In the genomic region with DNA sequence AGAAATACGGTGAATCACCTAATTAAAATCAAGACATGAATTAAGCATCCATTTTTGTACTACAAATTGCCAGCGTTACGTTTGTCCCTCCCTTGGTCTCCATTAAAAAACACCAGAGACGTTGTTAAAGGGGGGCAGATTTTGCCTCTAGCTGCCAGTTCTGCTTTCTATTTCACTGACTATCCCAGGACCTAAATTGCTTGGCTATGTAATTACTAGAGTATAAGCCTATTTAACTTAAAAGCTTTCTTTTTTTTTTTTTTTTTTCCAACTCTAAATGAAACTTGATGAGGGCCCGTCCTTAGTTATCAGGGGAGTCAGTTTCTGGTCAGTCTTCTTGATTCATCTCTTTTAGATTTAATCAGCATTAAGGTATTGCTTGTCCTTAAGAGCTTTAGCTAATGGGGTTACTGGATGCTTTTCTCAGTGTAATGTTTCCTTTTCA, we compare ENCODE assay signal across 8 cellular contexts. TPM values are rescaled to one million over a fixed set of nuclear protein-coding genes. Genes with fewer than 3 reads are reported as not detected.
DNase-seq lines count a peak whose midpoint lies in the region; ATAC-seq, FAIRE-seq and TF ChIP-seq lines count a peak whose summit lies in the region.

No MANE protein-coding gene starts in this region.

- TF ChIP-seq CTCF in H1 (IDR thresholded peaks at IDR 0.05; ENCODE audit: control extremely low read depth in 1 of 3, insufficient read depth in 1 of 3, low read depth in 1 of 3, low read length in 3 of 3) (no peak), natural killer cell (IDR thresholded peaks at IDR 0.05) (no peak)

- TF ChIP-seq RAD21 in H1 (IDR thresholded peaks at IDR 0.05 in 1 of 2, conservative IDR thresholded peaks at IDR 0.05 in 1 of 2; ENCODE audit: low read depth in 2 of 2, low read length in 2 of 2) = no peak

- H3K4me2 ChIP-seq in H1 (ENCODE audit: insufficient read depth in 1 of 2, low read depth in 2 of 2, low read length in 2 of 2) = peak overlapping the region; percentile 87 to 88

- no peak overlapping the region for H4K8ac ChIP-seq in H1 (ENCODE audit: extremely low read depth, insufficient read depth, low read length)

- no peak for DNase-seq in activated naive CD4-positive, alpha-beta T cell treated with anti-CD3 and anti-CD28 coated beads for 36 hours
- DNase-seq in activated naive CD4-positive, alpha-beta T cell treated with anti-CD3 and anti-CD28 coated beads, Interleukin-2, amount 50 U/mL, for 16 hours = no peak
- DNase-seq in RPMI7951 (ENCODE audit: low read depth) (peak; percentile 18), H1 (ENCODE audit: low read depth in 1 of 2, low spot score in 2 of 2) (no peak), natural killer cell (no peak), cortex of kidney (lab: John Stamatoyannopoulos, UW) (no peak), urothelium cell line (ENCODE audit: low spot score) (no peak), COR-L47 (lab: John Stamatoyannopoulos, UW) (no peak)

- H2AFZ ChIP-seq in H1 (ENCODE audit: low read length) = no peak overlapping the region

- no peak overlapping the region for H3K18ac ChIP-seq in H1 (ENCODE audit: extremely low read depth, low read length)

- no peaks in the 10 kb centered on the region for H3K27me3 ChIP-seq in H1 (replicated peaks in 1 of 4; ENCODE audit: control insufficient read depth in 3 of 4, extremely low read depth in 1 of 4, insufficient read depth in 3 of 4, low read length in 3 of 4)

- H3K27ac Mint-ChIP-seq in activated naive CD4-positive, alpha-beta T cell treated with anti-CD3 and anti-CD28 coated beads for 36 hours = peak overlapping the region; percentile 81
- peak overlapping the region; percentile 88 to 98 for H3K27ac Mint-ChIP-seq in natural killer cell

- no peak overlapping the region for H2BK15ac ChIP-seq in H1 (ENCODE audit: low read length)

- H3K23me2 ChIP-seq in H1 (ENCODE audit: low read depth, low read length) = peaks cover 13% of the 10 kb centered on the region

- POLR2A ChIA-PET in H1 (lab: Charles Lee; ENCODE audit: partially characterized antibody) = interaction anchor here (0.6 to 13.4 kb wide), 9 partner anchors 13 to 315 kb away, joined by 3 to 184 read pairs (median 4); no protein-coding TSS in a partner anchor

- no peak overlapping the region for H4K91ac ChIP-seq in H1 (replicated peaks; ENCODE audit: insufficient read length, low read length)

- H3K4me1 Mint-ChIP-seq in activated naive CD4-positive, alpha-beta T cell treated with anti-CD3 and anti-CD28 coated beads for 36 hours (ENCODE audit: low read depth) = peaks cover 44% of the 10 kb centered on the region
- H3K4me1 Mint-ChIP-seq in natural killer cell = peaks cover 57 to 60% of the 10 kb centered on the region in 2 donors

- peak overlapping the region; percentile 40 to 75 (median 50); a peak in 6 of 7 replicates for H3K9ac ChIP-seq in H1 (replicated peaks in 1 of 4; ENCODE audit: extremely low read depth in 1 of 4, low read depth in 3 of 4, low read length in 3 of 4)

- TF ChIP-seq POLR2A in H1 (IDR thresholded peaks at IDR 0.05; ENCODE audit: control extremely low read depth in 1 of 2, low read depth in 2 of 2, low read length in 2 of 2) = no peak

- no peaks in the 10 kb centered on the region for H3K9me3 ChIP-seq in H1 (ENCODE audit: insufficient read depth in 2 of 2, low read depth in 1 of 2, low read length in 1 of 2)

- H2BK12ac ChIP-seq in H1 (ENCODE audit: low read depth, low read length) = no peak overlapping the region

- H3K4me1 ChIP-seq in H1 (replicated peaks in 1 of 4; ENCODE audit: control insufficient read depth in 3 of 4, insufficient read depth in 4 of 4, low read length in 3 of 4) = peaks cover 2 to 24% (median 16%) of the 10 kb centered on the region in 4 experiments; a peak in 6 of 7 replicates

- no peaks in the 10 kb centered on the region for H3K9me3 Mint-ChIP-seq in activated naive CD4-positive, alpha-beta T cell treated with anti-CD3 and anti-CD28 coated beads for 36 hours
- H3K9me3 Mint-ChIP-seq in natural killer cell = no peaks in the 10 kb centered on the region

- H4K20me1 ChIP-seq in H1 (replicated peaks in 1 of 2; ENCODE audit: control insufficient read depth in 1 of 2, insufficient read depth in 2 of 2, low read length in 2 of 2) = peaks cover 7 to 9% of the 10 kb centered on the region in 2 experiments

- H2BK120ac ChIP-seq in H1 (replicated peaks; ENCODE audit: low read depth, low read length) = no peak overlapping the region

- peak overlapping the region; percentile 69 to 82 (median 75) for H3K4me3 ChIP-seq in H1 (ENCODE audit: extremely low read depth in 1 of 4, insufficient read depth in 2 of 4, low read depth in 3 of 4, low read length in 4 of 4)

- CTCF ChIA-PET in activated naive CD4-positive, alpha-beta T cell treated with anti-CD3 and anti-CD28 coated beads for 36 hours (lab: Charles Lee) = interaction anchor here (0.7 kb wide), 2 partner anchors 9 to 269 kb away, joined by 3 to 4 read pairs; no protein-coding TSS in a partner anchor
- CTCF ChIA-PET in H1 (lab: Charles Lee; ENCODE audit: partially characterized antibody) = interaction anchor here (0.6 to 1.7 kb wide), 8 partner anchors 16 to 909 kb away, joined by 3 to 5 read pairs (median 3); no protein-coding TSS in a partner anchor

- no peak overlapping the region; the same call in 1 of the 2 replicates for H2BK5ac ChIP-seq in H1 (ENCODE audit: low read depth, low read length)

- FAIRE-seq in H1 (lab: Jason Lieb, UNC) = no peak
- FAIRE-seq in urothelium cell line (lab: Jason Lieb, UNC) = no peak

- H3K27ac ChIP-seq in H1 (ENCODE audit: low read depth, low read length) = no peak overlapping the region

- peak overlapping the region; percentile 38 for H4K5ac ChIP-seq in H1 (ENCODE audit: insufficient read length, low read depth, low read length)

- TF ChIP-seq EP300 in H1 (IDR thresholded peaks at IDR 0.05; ENCODE audit: borderline replicate concordance in 1 of 2, low read depth in 2 of 2, low read length in 2 of 2) = no peak

- 1% methylated on average over 5 of the region's 5 CpGs; no CpG with 5 or more reads in 1 of the 2 experiments for WGBS in H1 (ENCODE audit: extremely low coverage in 1 of 2, insufficient coverage in 1 of 2, insufficient read length in 1 of 2, insufficient replicate concordance in 2 of 2, low coverage in 1 of 2, low lambda C conversion rate in 2 of 2, missing lambda C conversion rate in 1 of 2), 2 experiments

- no peak overlapping the region for H3K56ac ChIP-seq in H1 (replicated peaks; ENCODE audit: insufficient read length, low read depth, low read length)

- H2BK20ac ChIP-seq in H1 (ENCODE audit: low read length) = no peak overlapping the region

- peaks cover 0 to 17% (median 3%) of the 10 kb centered on the region in 4 experiments; a peak in 2 of 8 replicates for H3K36me3 ChIP-seq in H1 (ENCODE audit: control insufficient read depth in 2 of 4, insufficient read depth in 4 of 4, low read length in 3 of 4)

- peaks cover 25% of the 10 kb centered on the region for H3K27me3 Mint-ChIP-seq in activated naive CD4-positive, alpha-beta T cell treated with anti-CD3 and anti-CD28 coated beads for 36 hours (ENCODE audit: low read depth)
- H3K27me3 Mint-ChIP-seq in natural killer cell (ENCODE audit: low read depth in 2 of 2) = no peaks in the 10 kb centered on the region

- H3K14ac ChIP-seq in H1 (ENCODE audit: insufficient read length) = no peak overlapping the region

- H2AK5ac ChIP-seq in H1 (ENCODE audit: low read depth, low read length) = no peak overlapping the region

- H3K36me3 Mint-ChIP-seq in activated naive CD4-positive, alpha-beta T cell treated with anti-CD3 and anti-CD28 coated beads for 36 hours (ENCODE audit: low read depth) = peaks cover 3% of the 10 kb centered on the region
- H3K36me3 Mint-ChIP-seq in natural killer cell = no peaks in the 10 kb centered on the region

- no peak for ATAC-seq in natural killer cell

- H3K79me1 ChIP-seq in H1 (ENCODE audit: low read depth, low read length) = peaks cover 3% of the 10 kb centered on the region; the same call in 1 of the 2 replicates

- H3K23ac ChIP-seq in H1 (ENCODE audit: insufficient read length) = no peak overlapping the region

- no peak overlapping the region for H3K4ac ChIP-seq in H1 (replicated peaks; ENCODE audit: insufficient read length, low read depth, low read length)

- H3K4me3 Mint-ChIP-seq in activated naive CD4-positive, alpha-beta T cell treated with anti-CD3 and anti-CD28 coated beads for 36 hours = peak overlapping the region; percentile 91
- H3K4me3 Mint-ChIP-seq in natural killer cell = peak overlapping the region; percentile 95

- intact Hi-C loops in activated naive CD4-positive, alpha-beta T cell treated with anti-CD3 and anti-CD28 coated beads for 36 hours (cut with micrococcal nuclease) = loop anchor here (1.0 to 10.0 kb wide), 6 partner anchors 197 to 1333 kb away; no protein-coding TSS in a partner anchor
- intact Hi-C loops in natural killer cell (cut with micrococcal nuclease) = loop anchor here (5.0 to 10.0 kb wide), 3 partner anchors 417 to 1563 kb away; a partner anchor contains a TSS

- peaks cover 0 to 36% of the 10 kb centered on the region in 2 experiments; a peak in 2 of 4 replicates for H3K79me2 ChIP-seq in H1 (ENCODE audit: control insufficient read depth in 1 of 2, insufficient read depth in 2 of 2, low read length in 2 of 2)

TF ChIP-seq in H1, 55 proteins besides CTCF, POLR2A, EP300 and RAD21:
- TF ChIP-seq JUND (IDR thresholded peaks at IDR 0.05; ENCODE audit: low read length) = no peak
- peak; percentile 25 for TF ChIP-seq SAP30 (IDR thresholded peaks at IDR 0.05; ENCODE audit: insufficient read depth, insufficient replicate concordance, low read length)
- TF ChIP-seq CBX8 (IDR thresholded peaks at IDR 0.05; ENCODE audit: borderline replicate concordance, low read depth, low read length) = no peak
- 0 out of 2 replicates have a peak, but pooled peaks have one; percentile 0 for TF ChIP-seq RBBP5 (IDR thresholded peaks at IDR 0.05; ENCODE audit: borderline replicate concordance, low read depth, low read length)

RNA-seq across cellular contexts. Expression of a gene that starts 1.1 kb away (rescaled TPM):
- total RNA-seq in activated naive CD4-positive, alpha-beta T cell treated with anti-CD3 and anti-CD28 coated beads for 36 hours = 10 to 100 TPM; 15.5 to 19.5 TPM
- 86.1 and 92.4 TPM in 2 replicates for total RNA-seq in RPMI7951 (2014; rRNA removed; shearing (Covaris generic))
- total RNA-seq in H1 (2021; fragmentation: NEBNext Ultra II Directional; extraction: Animal tissue kit (Norgen Biotek cat#: 25700)) = 65.6 and 71.7 TPM in 2 replicates
- polyA plus RNA-seq in H1 (2011; rRNA removed) = 77.6 and 98.7 TPM in 2 replicates
- 84.3 TPM for polyA plus RNA-seq in H1 (2011; cell fraction: cytosol; rRNA removed)
- 79.1 TPM for polyA plus RNA-seq in H1 (2011; cell fraction: nucleus; rRNA removed)
- polyA plus RNA-seq in H1 (2012, experiment 1 of 2) = 61.4 to 75.2 TPM (median 67.8 TPM) in 4 replicates
- 77.0 TPM for polyA plus RNA-seq in H1 (2012, experiment 2 of 2)
- polyA plus RNA-seq in H1 (2013, experiment 1 of 2) = 61.1 TPM
- polyA plus RNA-seq in H1 (2013, experiment 2 of 2) = 65.8 TPM
- polyA minus RNA-seq in H1 (2011; rRNA and poly(A)+ RNA removed) = 56.3 and 60.4 TPM in 2 replicates
- 35.3 TPM for polyA minus RNA-seq in H1 (2011; cell fraction: cytosol; rRNA and poly(A)+ RNA removed)
- polyA minus RNA-seq in H1 (2011; cell fraction: nucleus; rRNA and poly(A)+ RNA removed) = 35.5 TPM
- 10 to 100 TPM; 38.2 to 50.1 (median 50.0) TPM for total RNA-seq in natural killer cell
